2 cellular contexts compared by ENCODE assay signal in genomic region chr19:39553082-39553652, GRCh38.
TF ChIP-seq lines count a peak whose summit lies in the region.

No MANE protein-coding gene starts in this region.

TF ChIP-seq in HEK293, 187 proteins besides CTCF, POLR2A, EP300 and RAD21:
- no peak for TF ChIP-seq ZNF544 (tag by site-specific recombination; IDR thresholded peaks at IDR 0.05)
- peak; percentile 62 for TF ChIP-seq ZBTB17 (tag by site-specific recombination; IDR thresholded peaks at IDR 0.05)
- TF ChIP-seq ZNF692 (tag by site-specific recombination; IDR thresholded peaks at IDR 0.05): peak; percentile 67
- no peak for TF ChIP-seq ZNF639 (tag by site-specific recombination; IDR thresholded peaks at IDR 0.05)
- TF ChIP-seq ZNF596 (tag by site-specific recombination; IDR thresholded peaks at IDR 0.05): no peak
- peak; percentile 68; the same call in 1 of the 2 replicates for TF ChIP-seq ZFP69B (tag by site-specific recombination; IDR thresholded peaks at IDR 0.05)

TF ChIP-seq in H1, 55 proteins besides CTCF, POLR2A, EP300 and RAD21:
- TF ChIP-seq CREB1 (IDR thresholded peaks at IDR 0.05) (no peak), CHD1 (IDR thresholded peaks at IDR 0.05; ENCODE audit: low read depth, low read length) (no peak), TAF7 (optimal IDR thresholded peaks at IDR 0.05; ENCODE audit: borderline replicate concordance, low read depth, low read length) (no peak), TAF1 (IDR thresholded peaks at IDR 0.05; ENCODE audit: low read depth, low read length) (no peak), BCL11A (IDR thresholded peaks at IDR 0.05; ENCODE audit: low read depth in 2 of 2, low read length in 2 of 2) (no peak), E2F6 (IDR thresholded peaks at IDR 0.05) (no peak), EGR1 (IDR thresholded peaks at IDR 0.05; ENCODE audit: borderline replicate concordance, low read depth, low read length) (no peak), CEBPB (IDR thresholded peaks at IDR 0.05; ENCODE audit: low read depth, low read length) (no peak), ATF2 (IDR thresholded peaks at IDR 0.05; ENCODE audit: low read length) (no peak), CBX5 (IDR thresholded peaks at IDR 0.05; ENCODE audit: low read depth, low read length) (no peak), CHD7 (IDR thresholded peaks at IDR 0.05; ENCODE audit: insufficient replicate concordance, low read length) (no peak)
